In genomic region chr17:32588982-32589381, GRCh38 we compare ENCODE assay signal across 14 cellular contexts.
DNase-seq lines count a peak whose midpoint lies in the region; ATAC-seq, FAIRE-seq and TF ChIP-seq lines count a peak whose summit lies in the region.
"Had no signal": no experiment of that assay in that cellular context is flagged by ENCODE, and none has a peak within 500 bp of the region (broad histone marks: within the 10 kb centered on the region; RNA-seq: fewer than 3 reads in every experiment).

No MANE protein-coding gene starts in this region.

- peaks cover 5% of the 10 kb centered on the region for H3K4me1 Mint-ChIP-seq in neural progenitor cell

- H3K27ac ChIP-seq in neural progenitor cell: no peak overlapping the region
- H3K27ac ChIP-seq: left ventricle myocardium inferior, stomach had no signal

- H3K27me3 ChIP-seq in bronchial epithelial cell (ENCODE audit: control insufficient read depth, insufficient read depth, low read length): no peaks in the 10 kb centered on the region
- no peaks in the 10 kb centered on the region for H3K27me3 ChIP-seq in neural progenitor cell
- H3K27me3 ChIP-seq: stomach had no signal

- H3K4me3 Mint-ChIP-seq in neural progenitor cell: no peak overlapping the region

- no peaks in the 10 kb centered on the region for H3K36me3 Mint-ChIP-seq in neural progenitor cell

- H3K9ac ChIP-seq in neural progenitor cell: no peak overlapping the region

- H3K36me3 ChIP-seq in bronchial epithelial cell (ENCODE audit: control insufficient read depth, insufficient read depth, low read length) (peaks cover 2% of the 10 kb centered on the region), neural progenitor cell (no peaks in the 10 kb centered on the region)
- H3K36me3 ChIP-seq: left ventricle myocardium inferior, stomach had no signal

- peaks cover 4% of the 10 kb centered on the region for H3K27me3 Mint-ChIP-seq in neural progenitor cell (ENCODE audit: insufficient read depth, low read depth)

- H4K20me1 ChIP-seq in neural progenitor cell (ENCODE audit: low read depth): no peaks in the 10 kb centered on the region

- no peak overlapping the region for H2AFZ ChIP-seq in neural progenitor cell (replicated peaks)

- no peak overlapping the region for H3K4me2 ChIP-seq in neural progenitor cell

- no peak for ATAC-seq in HG02678 (IDR thresholded peaks at IDR 0.05; ENCODE audit: unreplicated experiment)
- no peak for ATAC-seq in HG02973 (IDR thresholded peaks at IDR 0.05; ENCODE audit: unreplicated experiment)
- ATAC-seq: Right ventricle myocardium inferior had no signal

- no peak for FAIRE-seq in HTR-8/SVneo (lab: Jason Lieb, UNC)
- FAIRE-seq in bronchial epithelial cell (lab: Jason Lieb, UNC): no peak

- H3K4me3 ChIP-seq in bronchial epithelial cell (ENCODE audit: low read depth, low read length) (no peak overlapping the region), neural progenitor cell (no peak overlapping the region)
- H3K4me3 ChIP-seq: left ventricle myocardium inferior, stomach had no signal

- H3K79me2 ChIP-seq in neural progenitor cell (ENCODE audit: low read depth): no peaks in the 10 kb centered on the region

- TF ChIP-seq CTCF in bronchial epithelial cell (IDR thresholded peaks at IDR 0.05; ENCODE audit: insufficient read depth, low read length, severe bottlenecking) (peak; percentile 20), neural progenitor cell (IDR thresholded peaks at IDR 0.05) (peak; percentile 53)

- no peaks in the 10 kb centered on the region for H3F3A ChIP-seq in neural progenitor cell (ENCODE audit: low read depth)

- H3K4me1 ChIP-seq in neural progenitor cell: peaks cover 6% of the 10 kb centered on the region
- H3K4me1 ChIP-seq: left ventricle myocardium inferior, stomach had no signal

- no peak overlapping the region for H3K27ac Mint-ChIP-seq in neural progenitor cell

- DNase-seq in SIG-M5 treated with dmso at 0.1 percent for 504 hours (lab: John Stamatoyannopoulos, UW; ENCODE audit: unreplicated experiment) (peak; percentile 5), SIG-M5 (lab: John Stamatoyannopoulos, UW) (no peak), HTR-8/SVneo (ENCODE audit: insufficient read length, low spot score) (peak; percentile 19), bronchial epithelial cell (ENCODE audit: low read depth) (no peak), neural progenitor cell (ENCODE audit: low spot score) (peak; percentile 41), NCI-H2081 treated with DMSO at 0.1 percent for 48 hours (lab: John Stamatoyannopoulos, UW) (no peak)
- DNase-seq: activated gamma-delta T cell treated with Interleukin-2 at 50 U/mL for 16 hours, left ventricle myocardium inferior, NCI-H1436, nucleus accumbens, stomach had no signal

- peaks cover 6% of the 10 kb centered on the region for H3K9me3 Mint-ChIP-seq in neural progenitor cell

- no peaks in the 10 kb centered on the region for H3K9me3 ChIP-seq in neural progenitor cell (ENCODE audit: low read depth)
- H3K9me3 ChIP-seq: stomach had no signal

Comparison
In these comparisons a context has a peak if more than half of its experiments do, and no peak if none do; other contexts are left out.
1. DNase-seq: peak in SIG-M5 treated with dmso at 0.1 percent for 504 hours (single experiment), HTR-8/SVneo (single experiment) and neural progenitor cell (single experiment); none in SIG-M5 (single experiment), bronchial epithelial cell (single experiment) and NCI-H2081 treated with DMSO at 0.1 percent for 48 hours (single experiment).